Comparison of ENCODE assay signal across 14 cellular contexts in genomic region chrX:149881081-149881711, GRCh38. TPM values are rescaled to one million over a fixed set of nuclear protein-coding genes. Genes with fewer than 3 reads are reported as not detected.
DNase-seq lines count a peak whose midpoint lies in the region; ATAC-seq and TF ChIP-seq lines count a peak whose summit lies in the region.
"Had no signal": no experiment of that assay in that cellular context is flagged by ENCODE, and none has a peak within 500 bp of the region (broad histone marks: within the 10 kb centered on the region; RNA-seq: fewer than 3 reads in every experiment).

Gene MAGEA8 (plus strand): TSS chrX:149881183. CDS start chrX:149884273, 3,090 bp downstream.

- WGBS in GM23248 (ENCODE audit: low coverage in 1 of 2, low lambda C conversion rate in 2 of 2, missing lambda C conversion rate in 2 of 2), 2 experiments = 74 to 80% methylated on average over 7 to 9 of the region's 33 CpGs

- TF ChIP-seq CTCF in AG09309 (IDR thresholded peaks at IDR 0.05; ENCODE audit: control insufficient read depth, insufficient read depth, low read depth, low read length, missing control alignments) (peak; percentile 12), DOHH2 (IDR thresholded peaks at IDR 0.05; ENCODE audit: low read depth, low read length, poor library complexity, severe bottlenecking) (peak; percentile 30), OCI-LY3 (IDR thresholded peaks at IDR 0.05; ENCODE audit: low read depth, low read length) (peak; percentile 31), fibroblast of villous mesenchyme (IDR thresholded peaks at IDR 0.05; ENCODE audit: insufficient read depth, low read depth, low read length) (peak; percentile 14)

- DNase-seq in AG09309 (ENCODE audit: low read depth) (no peak), fibroblast of villous mesenchyme (ENCODE audit: low read depth) (no peak), GM23248 (no peak)
- DNase-seq: aorta; CD4-positive, alpha-beta memory T cell; gastrocnemius medialis; left colon; NCI-H446 treated with DMSO at 0.1 percent for 48 hours had no signal

- H3K27ac ChIP-seq in DOHH2 (ENCODE audit: low read depth, low read length) (no peak within 1 kb of the TSS), OCI-LY3 (ENCODE audit: low read length) (no peak within 1 kb of the TSS), GM23248 (no peak within 1 kb of the TSS)
- H3K27ac ChIP-seq: gastrocnemius medialis had no signal

- H3K36me3 ChIP-seq in DOHH2 (ENCODE audit: control insufficient read depth, low read length) = no peaks in the 10 kb centered on the region
- no peaks in the 10 kb centered on the region for H3K36me3 ChIP-seq in OCI-LY3 (replicated peaks; ENCODE audit: low read depth, low read length)
- no peaks in the 10 kb centered on the region for H3K36me3 ChIP-seq in GM23248 (ENCODE audit: low read depth)
- H3K36me3 ChIP-seq: gastrocnemius medialis had no signal

- no peaks in the 10 kb centered on the region for H3F3A ChIP-seq in DOHH2 (ENCODE audit: control insufficient read depth, insufficient read depth)
- H3F3A ChIP-seq in GM23248 (ENCODE audit: insufficient read depth) = no peaks in the 10 kb centered on the region

- no peaks in the 10 kb centered on the region for H3K9me2 ChIP-seq in DOHH2 (replicated peaks; ENCODE audit: control insufficient read depth, low read length)
- no peaks in the 10 kb centered on the region for H3K9me2 ChIP-seq in GM23248 (ENCODE audit: insufficient read depth)

- H4K20me1 ChIP-seq in DOHH2 (ENCODE audit: control insufficient read depth, insufficient read depth, low read depth, low read length) (no peaks in the 10 kb centered on the region), OCI-LY3 (ENCODE audit: insufficient read depth, low read length) (no peaks in the 10 kb centered on the region), GM23248 (ENCODE audit: insufficient read depth) (no peaks in the 10 kb centered on the region)

- H3K4me3 ChIP-seq in AG09309 (ENCODE audit: control insufficient read depth, low read depth, low read length) = no peak within 1 kb of the TSS
- no peak within 1 kb of the TSS for H3K4me3 ChIP-seq in DOHH2 (ENCODE audit: low read length)
- H3K4me3 ChIP-seq in OCI-LY3 (ENCODE audit: low read length) = no peak within 1 kb of the TSS
- no peak within 1 kb of the TSS for H3K4me3 ChIP-seq in fibroblast of villous mesenchyme (ENCODE audit: low read depth, low read length)
- H3K4me3 ChIP-seq in GM23248 = no peak within 1 kb of the TSS
- H3K4me3 ChIP-seq: gastrocnemius medialis had no signal

- H3K4me2 ChIP-seq in DOHH2 (ENCODE audit: low read length) = no peak within 1 kb of the TSS
- no peak within 1 kb of the TSS for H3K4me2 ChIP-seq in OCI-LY3 (ENCODE audit: low read length)
- no peak within 1 kb of the TSS for H3K4me2 ChIP-seq in GM23248 (ENCODE audit: unreplicated experiment)

- H3K9me3 ChIP-seq in DOHH2 (ENCODE audit: control insufficient read depth, insufficient read depth, low read length) (no peaks in the 10 kb centered on the region), OCI-LY3 (ENCODE audit: insufficient read depth, low read length) (no peaks in the 10 kb centered on the region), GM23248 (ENCODE audit: low read depth) (no peaks in the 10 kb centered on the region)
- H3K9me3 ChIP-seq: gastrocnemius medialis had no signal

- H3K27me3 ChIP-seq in DOHH2 (ENCODE audit: control insufficient read depth, low read length) (no peaks in the 10 kb centered on the region), OCI-LY3 (ENCODE audit: low read depth, low read length) (0 out of 2 replicates have a peak, but pooled peaks cover 5% of the 10 kb centered on the region), GM23248 (replicated peaks; ENCODE audit: insufficient read depth) (no peaks in the 10 kb centered on the region)
- H3K27me3 ChIP-seq: gastrocnemius medialis had no signal

- no peaks in the 10 kb centered on the region for H3K4me1 ChIP-seq in DOHH2 (ENCODE audit: control insufficient read depth, low read length)
- no peaks in the 10 kb centered on the region for H3K4me1 ChIP-seq in OCI-LY3 (ENCODE audit: low read length)
- H3K4me1 ChIP-seq in GM23248 (ENCODE audit: insufficient read depth) = no peaks in the 10 kb centered on the region
- H3K4me1 ChIP-seq: gastrocnemius medialis had no signal

- in situ Hi-C loops in GM23248 (cut with MboI) = no loop called here

- H2AFZ ChIP-seq in OCI-LY3 (ENCODE audit: low read depth, low read length) (no peak within 1 kb of the TSS), GM23248 (no peak within 1 kb of the TSS)

- no peak within 1 kb of the TSS for H3K9ac ChIP-seq in OCI-LY3 (ENCODE audit: low read length)
- H3K9ac ChIP-seq in GM23248 = no peak within 1 kb of the TSS

- ATAC-seq in HG03457 (IDR thresholded peaks at IDR 0.05; ENCODE audit: unreplicated experiment) (no peak), GM18502 (IDR thresholded peaks at IDR 0.05; ENCODE audit: poor library complexity, unreplicated experiment) (no peak), HG02870 (IDR thresholded peaks at IDR 0.05; ENCODE audit: unreplicated experiment) (no peak)
- ATAC-seq: gastrocnemius medialis, left colon had no signal

- H3K79me2 ChIP-seq in DOHH2 (ENCODE audit: control insufficient read depth, low read length) (no peaks in the 10 kb centered on the region), OCI-LY3 (ENCODE audit: low read length) (no peaks in the 10 kb centered on the region), GM23248 (ENCODE audit: insufficient read depth) (no peaks in the 10 kb centered on the region)

RNA-seq across cellular contexts. Expression of gene MAGEA8, which starts in this region (rescaled TPM):
- not detected in 2 replicates for total RNA-seq in fibroblast of villous mesenchyme
- not detected in 2 replicates for total RNA-seq in GM23248 (2014; rRNA removed; shearing (Covaris generic))
- polyA plus RNA-seq in GM23248 (2016; fragmentation: Nextera tagmentation; extraction: Ambion mirVana) = not detected in 2 replicates
- total RNA-seq: aorta; CD4-positive, alpha-beta memory T cell; gastrocnemius medialis; left colon had no signal
- polyA plus RNA-seq: aorta; CD4-positive, alpha-beta memory T cell; neural cell had no signal
